8 cellular contexts compared by ENCODE assay signal in genomic region chr12:31322651-31323248, GRCh38. TPM values are rescaled to one million over a fixed set of nuclear protein-coding genes. Genes with fewer than 3 reads are reported as not detected.
A peak's percentile ranks its signal among the peaks of the same experiment; 100 is the strongest.
DNase-seq lines count a peak whose midpoint lies in the region; ATAC-seq and TF ChIP-seq lines count a peak whose summit lies in the region.

No MANE protein-coding gene starts in this region.

- peak overlapping the region; percentile 27 for H3K4me2 ChIP-seq in mesendoderm (ENCODE audit: low read length)

- no peak for TF ChIP-seq POLR2A in adrenal gland (IDR thresholded peaks at IDR 0.05)

- peak overlapping the region; percentile 57 for H3K56ac ChIP-seq in mesendoderm (ENCODE audit: low read length)

- H3K36me3 Mint-ChIP-seq in CD4-positive, CD25-positive, alpha-beta regulatory T cell = no peaks in the 10 kb centered on the region

- H3K18ac ChIP-seq in mesendoderm (ENCODE audit: low read length) = peak overlapping the region; percentile 64

- no peak overlapping the region for H4K5ac ChIP-seq in mesendoderm (ENCODE audit: low read length)

- intact Hi-C loops in adrenal gland (cut with DNase I) = no loop called here

- peak overlapping the region; percentile 98 for H3K9ac ChIP-seq in mesendoderm (ENCODE audit: low read length)

- no peaks in the 10 kb centered on the region for H3K79me1 ChIP-seq in mesendoderm (ENCODE audit: low read length)

- peak overlapping the region; percentile 95 to 96 (median 96) for H3K4me3 Mint-ChIP-seq in CD4-positive, CD25-positive, alpha-beta regulatory T cell

- no peak for TF ChIP-seq CTCF in adrenal gland (IDR thresholded peaks at IDR 0.05)

- no peaks in the 10 kb centered on the region for H3K9me3 ChIP-seq in CD4-positive, CD25-positive, alpha-beta regulatory T cell (ENCODE audit: control insufficient read depth in 2 of 2, low read length in 2 of 2)
- H3K9me3 ChIP-seq in adrenal gland (replicated peaks in 1 of 3) = no peaks in the 10 kb centered on the region

- H2BK15ac ChIP-seq in mesendoderm (replicated peaks; ENCODE audit: low read depth) = no peak overlapping the region

- no peak overlapping the region for H2AK5ac ChIP-seq in mesendoderm (ENCODE audit: low read length)

- no peaks in the 10 kb centered on the region for H3K27me3 ChIP-seq in CD4-positive, CD25-positive, alpha-beta regulatory T cell (ENCODE audit: control insufficient read depth, insufficient read depth, low read length)
- no peaks in the 10 kb centered on the region for H3K27me3 ChIP-seq in adrenal gland
- no peaks in the 10 kb centered on the region for H3K27me3 ChIP-seq in mesendoderm (ENCODE audit: insufficient read depth, low read length, poor library complexity)

- H3K4ac ChIP-seq in mesendoderm (ENCODE audit: low read depth, low read length) = no peak overlapping the region

- TF ChIP-seq RAD21 in Ishikawa (IDR thresholded peaks at IDR 0.05; ENCODE audit: low read depth) = no peak

- no peaks in the 10 kb centered on the region for H3K9me3 Mint-ChIP-seq in CD4-positive, CD25-positive, alpha-beta regulatory T cell

- H3K27me3 Mint-ChIP-seq in CD4-positive, CD25-positive, alpha-beta regulatory T cell = peaks cover 6% of the 10 kb centered on the region

- CTCF ChIA-PET in HEK293T (lab: Yijun Ruan, JAX) = no interaction called here

- H3K4me1 Mint-ChIP-seq in CD4-positive, CD25-positive, alpha-beta regulatory T cell = peaks cover 39 to 70% (median 50%) of the 10 kb centered on the region in 4 donors

- H3K27ac ChIP-seq in CD4-positive, CD25-positive, alpha-beta regulatory T cell (ENCODE audit: insufficient read depth, low read length, poor library complexity, severe bottlenecking) = peak overlapping the region; percentile 87
- H3K27ac ChIP-seq in adrenal gland (peak overlapping the region; percentile 27 to 96 (median 76)), mesendoderm (ENCODE audit: low read depth, low read length) (no peak overlapping the region)

- H2BK5ac ChIP-seq in mesendoderm (ENCODE audit: low read length) = no peak overlapping the region

- ATAC-seq in CD4-positive, CD25-positive, alpha-beta regulatory T cell (ENCODE audit: low read depth in 2 of 2) = no peak
- ATAC-seq in HG02759 (IDR thresholded peaks at IDR 0.05; ENCODE audit: unreplicated experiment) (no peak), GM21737 (IDR thresholded peaks at IDR 0.05; ENCODE audit: unreplicated experiment) (no peak)

- H3K36me3 ChIP-seq in CD4-positive, CD25-positive, alpha-beta regulatory T cell (ENCODE audit: control insufficient read depth, insufficient read depth, low read length) = no peaks in the 10 kb centered on the region
- H3K36me3 ChIP-seq in adrenal gland (replicated peaks in 1 of 2) (no peaks in the 10 kb centered on the region), mesendoderm (ENCODE audit: control insufficient read depth, insufficient read depth, low read length) (no peaks in the 10 kb centered on the region)

- no peak for DNase-seq in CD4-positive, CD25-positive, alpha-beta regulatory T cell
- DNase-seq in adrenal gland (peak in 6 of 7 donors; percentile 17 to 58 (median 30)), mesendoderm (peak; percentile 77), AML-193 (lab: John Stamatoyannopoulos, UW) (no peak), HEK293T (ENCODE audit: extremely low spot score) (no peak)

- H3K23ac ChIP-seq in mesendoderm (ENCODE audit: low read length) = no peak overlapping the region

- peaks cover 57% of the 10 kb centered on the region for H3K4me1 ChIP-seq in CD4-positive, CD25-positive, alpha-beta regulatory T cell (ENCODE audit: control insufficient read depth, insufficient read depth, low read length, poor library complexity, severe bottlenecking)
- H3K4me1 ChIP-seq in adrenal gland (replicated peaks in 1 of 2) = peaks cover 19 to 56% of the 10 kb centered on the region in 2 donors
- peaks cover 12% of the 10 kb centered on the region for H3K4me1 ChIP-seq in mesendoderm (ENCODE audit: control insufficient read depth, low read depth, low read length)

- TF ChIP-seq EP300 in Ishikawa (IDR thresholded peaks at IDR 0.05; ENCODE audit: borderline replicate concordance) = no peak

- H4K8ac ChIP-seq in mesendoderm (ENCODE audit: low read depth, low read length) = no peak overlapping the region

- H3K79me2 ChIP-seq in mesendoderm (ENCODE audit: control insufficient read depth, insufficient read depth, low read length) = peaks cover 76% of the 10 kb centered on the region

- H2BK120ac ChIP-seq in mesendoderm (ENCODE audit: low read depth, low read length) = no peak overlapping the region

- H3K4me3 ChIP-seq in CD4-positive, CD25-positive, alpha-beta regulatory T cell (ENCODE audit: low read depth, low read length) = peak overlapping the region; percentile 78
- H3K4me3 ChIP-seq in adrenal gland (peak overlapping the region in 1 of 4 donors; percentile 80), mesendoderm (ENCODE audit: low read length) (peak overlapping the region; percentile 95)

- POLR2A ChIA-PET in HEK293T (lab: Yijun Ruan, JAX) = interaction anchor here (0.7 to 1.7 kb wide), 2 partner anchors 11 to 48 kb away, joined by 4 to 7 read pairs; no protein-coding TSS in a partner anchor

- WGBS in adrenal gland, 4 donors = 37 to 51% (median 43%) methylated on average over 6 of the region's 6 CpGs
- no CpG with 5 or more reads among the region's 6 CpGs for WGBS in mesendoderm (ENCODE audit: extremely low coverage, insufficient coverage, low lambda C conversion rate)

- peak overlapping the region; percentile 57 to 99 (median 97) for H3K27ac Mint-ChIP-seq in CD4-positive, CD25-positive, alpha-beta regulatory T cell

TF ChIP-seq in Ishikawa, 13 proteins besides CTCF, POLR2A, EP300 and RAD21:
- no peak for TF ChIP-seq CREB1 (IDR thresholded peaks at IDR 0.05; ENCODE audit: low read depth)
- TF ChIP-seq, protein P1, sequence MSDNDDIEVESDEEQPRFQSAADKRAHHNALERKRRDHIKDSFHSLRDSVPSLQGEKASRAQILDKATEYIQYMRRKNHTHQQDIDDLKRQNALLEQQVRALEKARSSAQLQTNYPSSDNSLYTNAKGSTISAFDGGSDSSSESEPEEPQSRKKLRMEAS (IDR thresholded peaks at IDR 0.05) = 0 out of 2 replicates have a peak, but pooled peaks have one; percentile 10
TF ChIP-seq in Ishikawa: peak in this region for 1.

TF ChIP-seq in HEK293T, 16 proteins besides CTCF, POLR2A, EP300 and RAD21:
- TF ChIP-seq ARNT (IDR thresholded peaks at IDR 0.05) (no peak), FOXK2 (IDR thresholded peaks at IDR 0.05) (no peak), BHLHE40 (IDR thresholded peaks at IDR 0.05; ENCODE audit: borderline replicate concordance) (no peak), FOXA1 (IDR thresholded peaks at IDR 0.05) (no peak), ELF4 (IDR thresholded peaks at IDR 0.05) (no peak), HDGF (IDR thresholded peaks at IDR 0.05; ENCODE audit: borderline replicate concordance) (no peak), FOXM1 (IDR thresholded peaks at IDR 0.05; ENCODE audit: borderline replicate concordance) (no peak), SP1 (IDR thresholded peaks at IDR 0.05) (no peak), TARDBP (IDR thresholded peaks at IDR 0.05) (no peak), SUZ12 (IDR thresholded peaks at IDR 0.05) (no peak)
TF ChIP-seq in HEK293T: peak in this region for 0.

RNA-seq across cellular contexts. Expression of gene SINHCAF, which starts 3.2 kb away (rescaled TPM):
- total RNA-seq in CD4-positive, CD25-positive, alpha-beta regulatory T cell = 53.4 TPM
- polyA plus RNA-seq in CD4-positive, CD25-positive, alpha-beta regulatory T cell = 10 to 100 TPM; 42.0 to 73.7 (median 53.9) TPM
- 10 to 100 TPM; 13.8 to 69.4 (median 31.3) TPM for total RNA-seq in adrenal gland
- 10 to 100 TPM; 12.5 to 19.9 (median 14.7) TPM for polyA plus RNA-seq in adrenal gland
- 320 TPM for polyA plus RNA-seq in mesendoderm (2013, experiment 1 of 2)
- 315 TPM for polyA plus RNA-seq in mesendoderm (2013, experiment 2 of 2)

Comparison
In these comparisons a context has a peak if more than half of its experiments do, and no peak if none do; other contexts are left out.
1. DNase-seq: peak in adrenal gland (6 of 7) and mesendoderm (single experiment); none in CD4-positive, CD25-positive, alpha-beta regulatory T cell (0 of 3), AML-193 (0 of 2) and HEK293T (single experiment).